Comparison of ENCODE assay signal across 29 cellular contexts in the genomic region with DNA sequence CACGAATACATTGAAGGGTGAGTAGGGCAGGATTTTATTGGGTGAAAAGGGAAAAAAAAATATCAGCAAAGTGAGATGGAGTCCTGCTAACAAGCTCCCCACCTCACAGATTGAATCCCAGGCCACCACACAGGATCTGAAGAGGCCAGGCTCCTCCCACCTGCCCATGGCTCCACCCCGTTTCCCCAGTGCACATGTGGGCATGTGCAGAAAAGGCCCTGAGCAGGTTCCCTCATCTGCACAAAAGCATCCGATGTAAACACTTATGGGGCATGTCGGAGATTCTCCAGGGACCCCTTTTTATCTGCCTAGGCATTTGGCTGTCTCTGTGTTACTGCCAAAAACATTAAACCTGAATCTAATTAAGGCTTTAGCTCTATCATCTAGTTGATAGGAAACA. TPM values are rescaled to one million over a fixed set of nuclear protein-coding genes. Genes with fewer than 3 reads are reported as not detected.
DNase-seq lines count a peak whose midpoint lies in the region; ATAC-seq and TF ChIP-seq lines count a peak whose summit lies in the region.
"Had no signal": no experiment of that assay in that cellular context is flagged by ENCODE, and none has a peak within 500 bp of the region (broad histone marks: within the 10 kb centered on the region; RNA-seq: fewer than 3 reads in every experiment).

No MANE protein-coding gene starts in this region.

- H3K27me3 ChIP-seq in A673 (replicated peaks; ENCODE audit: insufficient read depth, low read depth, low read length, poor library complexity), result no peaks in the 10 kb centered on the region
- H3K27me3 ChIP-seq: brain microvascular endothelial cell, vagina had no signal

- no peak overlapping the region for H3K4me3 ChIP-seq in A673 (ENCODE audit: low read depth, low read length, poor library complexity, severe bottlenecking)
- H3K4me3 ChIP-seq: vagina had no signal

- H3K9me3 ChIP-seq in A673 (ENCODE audit: low read depth, low read length, poor library complexity, severe bottlenecking), result no peaks in the 10 kb centered on the region
- H3K9me3 ChIP-seq: vagina had no signal

- no peaks in the 10 kb centered on the region for H3K9me3 Mint-ChIP-seq in effector memory CD8-positive, alpha-beta T cell
- H3K9me3 Mint-ChIP-seq: activated T-helper 1 cell treated with anti-CD3 and anti-CD28 coated beads, Interleukin-12 subunit alpha, Interleukin-12 subunit beta, Interleukin-2, Interleukin-4 antibody, amounts not matched to agents 30 ng/mL and 10 ng/mL and 1 ng/mL, durations not matched to agents 14 hours and 24 hours and 36 hours; CD4-positive, alpha-beta T cell; mesothelial cell of epicardium; naive thymus-derived CD4-positive, alpha-beta T cell; stimulated activated naive CD8-positive, alpha-beta T cell treated with anti-CD3 and anti-CD28 coated beads, Interleukin-15, amount 100 ng/mL, for 72 hours had no signal

- TF ChIP-seq CTCF in A673 (conservative IDR thresholded peaks at IDR 0.05; ENCODE audit: low read depth, low read length), result no peak

- no TSS peak for BruUV-seq in A673 (replicated peaks; lab: Mats Ljungman, UMichigan)

- no peak overlapping the region for H3K27ac Mint-ChIP-seq in effector memory CD8-positive, alpha-beta T cell
- H3K27ac Mint-ChIP-seq: activated T-helper 1 cell treated with anti-CD3 and anti-CD28 coated beads, Interleukin-12 subunit alpha, Interleukin-12 subunit beta, Interleukin-2, Interleukin-4 antibody, amounts not matched to agents 30 ng/mL and 10 ng/mL and 1 ng/mL, durations not matched to agents 14 hours and 24 hours and 36 hours; CD4-positive, alpha-beta T cell; mesothelial cell of epicardium; naive thymus-derived CD4-positive, alpha-beta T cell; stimulated activated naive CD8-positive, alpha-beta T cell treated with anti-CD3 and anti-CD28 coated beads, Interleukin-15, amount 100 ng/mL, for 72 hours had no signal

- DNase-seq in DMS 273 (lab: John Stamatoyannopoulos, UW; ENCODE audit: unreplicated experiment) (peak; percentile 62), DMS 273 treated with DMSO at 0.1 percent for 48 hours (lab: John Stamatoyannopoulos, UW) (no peak), A673 (ENCODE audit: low spot score) (peak; percentile 26), NAMALWA (ENCODE audit: low spot score) (peak; percentile 65)
- no peak for DNase-seq in effector memory CD8-positive, alpha-beta T cell
- DNase-seq: activated CD4-positive, alpha-beta T cell treated with anti-CD3 and anti-CD28 coated beads, Interleukin-2, amount 50 U/mL, for 1 hour; activated CD8-positive, alpha-beta memory T cell treated with anti-CD3 and anti-CD28 coated beads, Interleukin-2, amount 50 U/mL, for 4 hours; activated naive CD4-positive, alpha-beta T cell treated with anti-CD3 and anti-CD28 coated beads, Interleukin-2, amount 50 U/mL, for 16 hours; amniotic stem cell; brain microvascular endothelial cell; CD4-positive, alpha-beta T cell; dorsolateral prefrontal cortex; islet precursor cell; left ventricle myocardium superior; naive thymus-derived CD4-positive, alpha-beta T cell; NCI-H187; NCI-H446; occipital lobe; SHP77; stimulated activated naive CD8-positive, alpha-beta T cell treated with anti-CD3 and anti-CD28 coated beads, Interleukin-15, amount 100 ng/mL, for 72 hours; T1000 had no signal

- no peak overlapping the region for H3K4me3 Mint-ChIP-seq in effector memory CD8-positive, alpha-beta T cell
- H3K4me3 Mint-ChIP-seq: activated T-helper 1 cell treated with anti-CD3 and anti-CD28 coated beads, Interleukin-12 subunit alpha, Interleukin-12 subunit beta, Interleukin-2, Interleukin-4 antibody, amounts not matched to agents 30 ng/mL and 10 ng/mL and 1 ng/mL, durations not matched to agents 14 hours and 24 hours and 36 hours; CD4-positive, alpha-beta T cell; mesothelial cell of epicardium; naive thymus-derived CD4-positive, alpha-beta T cell; stimulated activated naive CD8-positive, alpha-beta T cell treated with anti-CD3 and anti-CD28 coated beads, Interleukin-15, amount 100 ng/mL, for 72 hours had no signal

- H3K27ac ChIP-seq in A673 (ENCODE audit: low read depth, low read length, poor library complexity, severe bottlenecking), result no peak overlapping the region
- H3K27ac ChIP-seq: 22Rv1, brain microvascular endothelial cell, KMS-11, vagina had no signal

- no peaks in the 10 kb centered on the region for H3K4me1 Mint-ChIP-seq in effector memory CD8-positive, alpha-beta T cell (ENCODE audit: low read depth in 2 of 2)
- H3K4me1 Mint-ChIP-seq: naive thymus-derived CD4-positive, alpha-beta T cell; stimulated activated naive CD8-positive, alpha-beta T cell treated with anti-CD3 and anti-CD28 coated beads, Interleukin-15, amount 100 ng/mL, for 72 hours had no signal

- intact Hi-C loops in A673 (cut with micrococcal nuclease; ENCODE audit: unreplicated experiment), result no loop called here

- CTCF ChIA-PET in A673 (lab: Charles Lee), result no interaction called here

- H3K36me3 ChIP-seq in A673 (ENCODE audit: insufficient read depth, low read length, poor library complexity, severe bottlenecking), result no peaks in the 10 kb centered on the region
- H3K36me3 ChIP-seq: brain microvascular endothelial cell, vagina had no signal

- ATAC-seq in SK-N-SH treated with all-trans-retinoic acid at 6 μM for 48 hours (peak; percentile 57; the same call in 1 of the 3 replicates), GM19351 (IDR thresholded peaks at IDR 0.05; ENCODE audit: unreplicated experiment) (no peak), GM18511 (IDR thresholded peaks at IDR 0.05; ENCODE audit: unreplicated experiment) (no peak)
- ATAC-seq in effector memory CD8-positive, alpha-beta T cell (replicated peaks), result no peak
- ATAC-seq: naive thymus-derived CD4-positive, alpha-beta T cell; stimulated activated naive CD8-positive, alpha-beta T cell treated with anti-CD3 and anti-CD28 coated beads, Interleukin-15, amount 100 ng/mL, for 72 hours had no signal

- no peaks in the 10 kb centered on the region for H3K36me3 Mint-ChIP-seq in effector memory CD8-positive, alpha-beta T cell (ENCODE audit: insufficient read depth)
- H3K36me3 Mint-ChIP-seq: mesothelial cell of epicardium; naive thymus-derived CD4-positive, alpha-beta T cell had no signal

- H3K27me3 Mint-ChIP-seq in effector memory CD8-positive, alpha-beta T cell, result peaks cover 34 to 77% of the 10 kb centered on the region in 2 donors

- POLR2A ChIA-PET in A673 (lab: Charles Lee; ENCODE audit: low non-redundant PET), result no interaction called here

- no peaks in the 10 kb centered on the region for H3K4me1 ChIP-seq in A673 (ENCODE audit: insufficient read depth, low read length, poor library complexity, severe bottlenecking)
- H3K4me1 ChIP-seq: vagina had no signal

TF ChIP-seq in SK-N-SH treated with all-trans-retinoic acid at 6 μM for 48 hours, 23 proteins besides CTCF, POLR2A, EP300 and RAD21:
- TF ChIP-seq BACH2 (CRISPR knock-in tag; IDR thresholded peaks at IDR 0.05; ENCODE audit: borderline replicate concordance), result no peak
- no peak for TF ChIP-seq ARNTL (CRISPR knock-in tag; IDR thresholded peaks at IDR 0.05; ENCODE audit: borderline replicate concordance, low read depth)
- no peak for TF ChIP-seq ESRRG (CRISPR knock-in tag; IDR thresholded peaks at IDR 0.05)
- TF ChIP-seq RARB (CRISPR knock-in tag; IDR thresholded peaks at IDR 0.05), result no peak
- no peak for TF ChIP-seq ZC3H10 (CRISPR knock-in tag; IDR thresholded peaks at IDR 0.05)
- TF ChIP-seq CSDC2 (CRISPR knock-in tag; IDR thresholded peaks at IDR 0.05), result no peak
- no peak for TF ChIP-seq PPARA (CRISPR knock-in tag; IDR thresholded peaks at IDR 0.05; ENCODE audit: borderline replicate concordance)
- TF ChIP-seq CREB5 (CRISPR knock-in tag; IDR thresholded peaks at IDR 0.05; ENCODE audit: low read depth), result no peak
- TF ChIP-seq, protein P1, sequence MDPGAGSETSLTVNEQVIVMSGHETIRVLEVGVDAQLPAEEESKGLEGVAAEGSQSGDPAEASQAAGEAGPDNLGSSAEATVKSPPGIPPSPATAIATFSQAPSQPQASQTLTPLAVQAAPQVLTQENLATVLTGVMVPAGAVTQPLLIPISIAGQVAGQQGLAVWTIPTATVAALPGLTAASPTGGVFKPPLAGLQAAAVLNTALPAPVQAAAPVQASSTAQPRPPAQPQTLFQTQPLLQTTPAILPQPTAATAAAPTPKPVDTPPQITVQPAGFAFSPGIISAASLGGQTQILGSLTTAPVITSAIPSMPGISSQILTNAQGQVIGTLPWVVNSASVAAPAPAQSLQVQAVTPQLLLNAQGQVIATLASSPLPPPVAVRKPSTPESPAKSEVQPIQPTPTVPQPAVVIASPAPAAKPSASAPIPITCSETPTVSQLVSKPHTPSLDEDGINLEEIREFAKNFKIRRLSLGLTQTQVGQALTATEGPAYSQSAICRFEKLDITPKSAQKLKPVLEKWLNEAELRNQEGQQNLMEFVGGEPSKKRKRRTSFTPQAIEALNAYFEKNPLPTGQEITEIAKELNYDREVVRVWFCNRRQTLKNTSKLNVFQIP (CRISPR knock-in tag; IDR thresholded peaks at IDR 0.05; ENCODE audit: borderline replicate concordance, low read depth), result no peak
- no peak for TF ChIP-seq ZFP30 (CRISPR knock-in tag; IDR thresholded peaks at IDR 0.05)
- TF ChIP-seq ZNF565 (CRISPR knock-in tag; conservative IDR thresholded peaks at IDR 0.05; ENCODE audit: low read depth), result no peak
TF ChIP-seq in SK-N-SH treated with all-trans-retinoic acid at 6 μM for 48 hours: peak in this region for 0.

RNA-seq across cellular contexts. Expression of gene SKA1, which starts 35.2 kb away (rescaled TPM):
- 37.3 and 41.8 TPM in 2 replicates for total RNA-seq in A673 (2021)

Comparison
In these comparisons a context has a peak if more than half of its experiments do, and no peak if none do; other contexts are left out.
1. DNase-seq: peak in DMS 273 (single experiment), A673 (single experiment) and NAMALWA (single experiment); none in DMS 273 treated with DMSO at 0.1 percent for 48 hours (single experiment) and effector memory CD8-positive, alpha-beta T cell (0 of 3).